In genomic region chr12:75390899-75391538, GRCh38 we compare ENCODE assay signal across 1 cellular context.
TF ChIP-seq lines count a peak whose summit lies in the region.

Gene GLIPR1L2 (plus strand): TSS chr12:75391089. CDS start chr12:75391117, 28 bp downstream.

TF ChIP-seq in K562, 482 proteins besides CTCF, POLR2A, EP300 and RAD21 (continued from another document and continues in another):
- TF ChIP-seq CREB1 (IDR thresholded peaks at IDR 0.05): 0 out of 2 replicates have a peak, but pooled peaks have one; percentile 15
- no peak for TF ChIP-seq CREB1 (CRISPR knock-in tag; IDR thresholded peaks at IDR 0.05)
- no peak for TF ChIP-seq PRMT5 (CRISPR knock-in tag; IDR thresholded peaks at IDR 0.05)
- no peak for TF ChIP-seq FOSL1 (tag; conservative IDR thresholded peaks at IDR 0.05)
- TF ChIP-seq ZBTB8A (IDR thresholded peaks at IDR 0.05; ENCODE audit: partially characterized antibody): no peak
- peak; percentile 90 for TF ChIP-seq ZBTB33 (CRISPR knock-in tag; IDR thresholded peaks at IDR 0.05)
- TF ChIP-seq MEIS2 (IDR thresholded peaks at IDR 0.05; ENCODE audit: partially characterized antibody): peak; percentile 77
- TF ChIP-seq ZBTB11 (CRISPR knock-in tag; IDR thresholded peaks at IDR 0.05): no peak
- TF ChIP-seq TFAM (CRISPR knock-in tag; conservative IDR thresholded peaks at IDR 0.05): no peak
- TF ChIP-seq FOS (IDR thresholded peaks at IDR 0.05; ENCODE audit: extremely low read depth, insufficient read length): no peak
- TF ChIP-seq ZFX (CRISPR knock-in tag; IDR thresholded peaks at IDR 0.05): peak; percentile 61
- TF ChIP-seq HNRNPLL (IDR thresholded peaks at IDR 0.05; ENCODE audit: low read depth, low read length, poor library complexity, severe bottlenecking): peak; percentile 30
- no peak for TF ChIP-seq ZNF512 (tag; IDR thresholded peaks at IDR 0.05)
- no peak for TF ChIP-seq NR4A1 (CRISPR knock-in tag; IDR thresholded peaks at IDR 0.05)
- no peak for TF ChIP-seq NR4A1 (tag; IDR thresholded peaks at IDR 0.05)
- no peak for TF ChIP-seq REST (CRISPR knock-in tag; IDR thresholded peaks at IDR 0.05; ENCODE audit: low read depth)
- TF ChIP-seq VEZF1 (CRISPR knock-in tag; IDR thresholded peaks at IDR 0.05): peak; percentile 77
- TF ChIP-seq ZNF717 (CRISPR knock-in tag; IDR thresholded peaks at IDR 0.05): no peak
- TF ChIP-seq RNF2 (IDR thresholded peaks at IDR 0.05): no peak
- TF ChIP-seq SMAD2 (IDR thresholded peaks at IDR 0.05; ENCODE audit: low read depth, low read length): no peak
- peak; percentile 60; the same call in 1 of the 2 replicates for TF ChIP-seq MTA3 (IDR thresholded peaks at IDR 0.05; ENCODE audit: borderline replicate concordance)
- TF ChIP-seq TRIM24 (IDR thresholded peaks at IDR 0.05): no peak
- TF ChIP-seq SFPQ (IDR thresholded peaks at IDR 0.05; ENCODE audit: low read depth, low read length): no peak
- no peak for TF ChIP-seq GABPB2 (CRISPR knock-in tag; conservative IDR thresholded peaks at IDR 0.05)
- no peak for TF ChIP-seq FOXK1 (CRISPR knock-in tag; IDR thresholded peaks at IDR 0.05; ENCODE audit: borderline replicate concordance)
- TF ChIP-seq ASH1L (IDR thresholded peaks at IDR 0.05; ENCODE audit: borderline replicate concordance, low read depth, partially characterized antibody): no peak
- no peak for TF ChIP-seq SRSF7 (optimal IDR thresholded peaks at IDR 0.05; ENCODE audit: low read depth, low read length)
- TF ChIP-seq ZNF398 (CRISPR knock-in tag; IDR thresholded peaks at IDR 0.05): no peak
- TF ChIP-seq HMBOX1 (IDR thresholded peaks at IDR 0.05): no peak
- 0 out of 4 replicates have a peak, but pooled peaks of 1 of the 2 experiments have one; percentile 5 for TF ChIP-seq RCOR1 (IDR thresholded peaks at IDR 0.05; ENCODE audit: borderline replicate concordance in 1 of 2, low read depth in 2 of 2, low read length in 2 of 2)
- TF ChIP-seq UBTF (IDR thresholded peaks at IDR 0.05; ENCODE audit: borderline replicate concordance in 1 of 2, low read depth in 2 of 2, low read length in 2 of 2): no peak
- TF ChIP-seq HNRNPUL1 (IDR thresholded peaks at IDR 0.05; ENCODE audit: low read length): no peak
- peak in 2 of 3 experiments; percentile 53 to 75 for TF ChIP-seq YY1 (IDR thresholded peaks at IDR 0.05; ENCODE audit: borderline replicate concordance in 1 of 3, control insufficient read depth in 1 of 3, extremely low read depth in 1 of 3, insufficient read depth in 3 of 3, insufficient read length in 1 of 3, insufficient replicate concordance in 2 of 3, low read depth in 1 of 3, low read length in 2 of 3)
- peak; percentile 37; the same call in 1 of the 2 replicates for TF ChIP-seq L3MBTL2 (IDR thresholded peaks at IDR 0.05)
- no peak for TF ChIP-seq PATZ1 (CRISPR knock-in tag; IDR thresholded peaks at IDR 0.05; ENCODE audit: borderline replicate concordance)
- no peak for TF ChIP-seq ZNF77 (CRISPR knock-in tag; IDR thresholded peaks at IDR 0.05)
